Comparison of ENCODE assay signal across 8 cellular contexts in the genomic region with DNA sequence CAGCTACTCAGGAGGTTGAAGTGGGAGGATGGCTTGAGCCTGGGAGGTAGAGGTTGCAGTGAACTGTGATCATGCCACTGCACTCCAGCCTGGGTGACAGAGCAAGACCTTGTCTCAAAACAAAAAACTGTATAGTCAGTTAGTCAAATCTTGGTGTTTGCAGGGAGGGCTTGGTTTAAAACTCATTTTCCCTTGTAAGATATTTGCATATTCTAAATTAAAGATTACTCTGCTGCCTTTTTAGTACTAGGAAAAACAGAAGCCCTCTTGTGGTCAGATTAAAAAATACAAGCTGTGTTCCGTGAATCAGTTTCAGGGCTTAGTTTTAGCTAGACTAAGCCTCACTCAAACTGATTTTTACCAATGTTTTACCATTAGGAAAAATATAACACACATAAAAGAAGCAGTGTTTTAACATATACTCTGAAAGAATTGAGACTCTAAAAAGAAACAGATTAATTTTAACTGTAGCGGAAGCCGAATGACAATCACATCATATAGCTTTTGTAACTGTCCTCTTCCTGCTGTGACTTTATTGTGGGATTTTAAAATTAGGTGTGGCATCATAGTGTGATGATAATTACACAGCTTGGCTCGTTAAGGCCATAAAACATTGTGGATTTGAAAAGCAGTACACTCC.
DNase-seq lines count a peak whose midpoint lies in the region; ATAC-seq and TF ChIP-seq lines count a peak whose summit lies in the region.
"Had no signal": no experiment of that assay in that cellular context is flagged by ENCODE, and none has a peak within 500 bp of the region (broad histone marks: within the 10 kb centered on the region; RNA-seq: fewer than 3 reads in every experiment).

No MANE protein-coding gene starts in this region.

- H3K27ac ChIP-seq in HEK293 (ENCODE audit: extremely low read depth, low read depth, low read length) = no peak overlapping the region

- H3K4me3 ChIP-seq in GM12864 (ENCODE audit: low read depth, low read length) (no peak overlapping the region), HEK293 (ENCODE audit: low read depth, low read length) (no peak overlapping the region)

- no peaks in the 10 kb centered on the region for H3K9me3 ChIP-seq in HEK293 (ENCODE audit: control insufficient read depth, insufficient read depth, low read depth, low read length)

- H3K27ac Mint-ChIP-seq in brain = no peak overlapping the region
- H3K27ac Mint-ChIP-seq: activated naive CD4-positive, alpha-beta T cell treated with anti-CD3 and anti-CD28 coated beads, Interleukin-2, amount 50 U/mL, for 24 hours had no signal

- H3K36me3 Mint-ChIP-seq in brain = peaks cover 13% of the 10 kb centered on the region
- H3K36me3 Mint-ChIP-seq: activated naive CD4-positive, alpha-beta T cell treated with anti-CD3 and anti-CD28 coated beads, Interleukin-2, amount 50 U/mL, for 24 hours had no signal

- peak; percentile 47 for TF ChIP-seq CTCF in GM12864 (IDR thresholded peaks at IDR 0.05; ENCODE audit: low read depth, low read length, missing control alignments)
- no peak for TF ChIP-seq CTCF in HEK293 (tag by site-specific recombination; IDR thresholded peaks at IDR 0.05)
- TF ChIP-seq CTCF in brain (conservative IDR thresholded peaks at IDR 0.05) = peak; percentile 72 to 87

- CTCF ChIA-PET in HEK293 (lab: Yijun Ruan, JAX) = interaction anchor here (0.5 to 6.4 kb wide), 78 partner anchors 10 to 643 kb away, joined by 3 to 50 read pairs (median 4); partner anchors contain the start of gene MYO10

- no peaks in the 10 kb centered on the region for H3K9me3 Mint-ChIP-seq in brain
- H3K9me3 Mint-ChIP-seq: activated naive CD4-positive, alpha-beta T cell treated with anti-CD3 and anti-CD28 coated beads, Interleukin-2, amount 50 U/mL, for 24 hours had no signal

- no peak for DNase-seq in GM12864 (ENCODE audit: low read depth)
- peak; percentile 69 for DNase-seq in NCI-H2081 treated with DMSO at 0.1 percent for 48 hours (lab: John Stamatoyannopoulos, UW)
- DNase-seq in lung microvascular endothelial cell (ENCODE audit: low read depth in 2 of 2) = peak; percentile 57 to 60
- DNase-seq in NCI-H128 (lab: John Stamatoyannopoulos, UW; ENCODE audit: unreplicated experiment) = no peak

- peaks cover 4% of the 10 kb centered on the region for H3K4me1 Mint-ChIP-seq in brain

- H3K4me3 Mint-ChIP-seq in brain = no peak overlapping the region
- H3K4me3 Mint-ChIP-seq: activated naive CD4-positive, alpha-beta T cell treated with anti-CD3 and anti-CD28 coated beads, Interleukin-2, amount 50 U/mL, for 24 hours had no signal

- H3K27me3 Mint-ChIP-seq in brain = peaks cover 4% of the 10 kb centered on the region

- no peak for ATAC-seq in HG02970 (IDR thresholded peaks at IDR 0.05; ENCODE audit: low FRiP score, unreplicated experiment)

- POLR2A ChIA-PET in HEK293 (lab: Yijun Ruan, JAX) = interaction anchor here (1.0 to 1.2 kb wide), 4 partner anchors 11 to 196 kb away, joined by 3 to 4 read pairs (median 4); partner anchors contain the start of gene MYO10

- H3K4me1 ChIP-seq in HEK293 (ENCODE audit: control insufficient read depth, insufficient read depth, low read length) = no peaks in the 10 kb centered on the region

- no peaks in the 10 kb centered on the region for H3K36me3 ChIP-seq in HEK293 (ENCODE audit: control insufficient read depth in 2 of 2, insufficient read depth in 1 of 2, low read length in 2 of 2)

TF ChIP-seq in HEK293, 187 proteins besides CTCF, POLR2A, EP300 and RAD21:
- TF ChIP-seq ZNF404 (tag by site-specific recombination; IDR thresholded peaks at IDR 0.05) (no peak), ZNF654 (tag by site-specific recombination; IDR thresholded peaks at IDR 0.05; ENCODE audit: low read depth) (peak; percentile 38), ZNF202 (tag by site-specific recombination; IDR thresholded peaks at IDR 0.05; ENCODE audit: borderline replicate concordance) (no peak), ZXDB (tag by site-specific recombination; IDR thresholded peaks at IDR 0.05) (no peak), ZBTB21 (tag by site-specific recombination; IDR thresholded peaks at IDR 0.05) (no peak), ZBTB26 (tag by site-specific recombination; optimal IDR thresholded peaks at IDR 0.05) (no peak)

Comparison
In these comparisons a context has a peak if more than half of its experiments do, and no peak if none do; other contexts are left out.
1. DNase-seq: peak in NCI-H2081 treated with DMSO at 0.1 percent for 48 hours (single experiment) and lung microvascular endothelial cell (2 of 2); none in GM12864 (single experiment) and NCI-H128 (single experiment).